ENCODE assay signal across 19 cellular contexts in genomic region chr5:12245429-12245828, GRCh38.
DNase-seq lines count a peak whose midpoint lies in the region; FAIRE-seq and TF ChIP-seq lines count a peak whose summit lies in the region.
"Had no signal": no experiment of that assay in that cellular context is flagged by ENCODE, and none has a peak within 500 bp of the region (broad histone marks: within the 10 kb centered on the region; RNA-seq: fewer than 3 reads in every experiment).

No MANE protein-coding gene starts in this region.

- H3K36me3 ChIP-seq in astrocyte (ENCODE audit: insufficient read depth, low read length) (no peaks in the 10 kb centered on the region), smooth muscle cell (ENCODE audit: low read depth) (no peaks in the 10 kb centered on the region)
- no peaks in the 10 kb centered on the region for H3K36me3 ChIP-seq in effector memory CD4-positive, alpha-beta T cell (ENCODE audit: control insufficient read depth, insufficient read depth, low read length)
- H3K36me3 ChIP-seq: HAP-1 had no signal

- peaks cover 8% of the 10 kb centered on the region for H3K4me1 ChIP-seq in astrocyte (ENCODE audit: insufficient read depth, low read length)
- H3K4me1 ChIP-seq in smooth muscle cell (ENCODE audit: low read depth), result no peaks in the 10 kb centered on the region
- no peaks in the 10 kb centered on the region for H3K4me1 ChIP-seq in effector memory CD4-positive, alpha-beta T cell (ENCODE audit: control insufficient read depth, insufficient read depth, low read length, poor library complexity, severe bottlenecking)
- H3K4me1 ChIP-seq: HAP-1 had no signal

- no peak for FAIRE-seq in astrocyte (lab: Jason Lieb, UNC)
- FAIRE-seq: K562 had no signal

- H3K27me3 Mint-ChIP-seq in astrocyte (ENCODE audit: low read depth, unreplicated experiment), result no peaks in the 10 kb centered on the region
- no peaks in the 10 kb centered on the region for H3K27me3 Mint-ChIP-seq in activated CD4-positive, alpha-beta memory T cell treated with anti-CD3 and anti-CD28 coated beads for 36 hours

- CTCF ChIA-PET in activated CD4-positive, alpha-beta memory T cell treated with anti-CD3 and anti-CD28 coated beads for 36 hours (lab: Charles Lee), result no interaction called here

- TF ChIP-seq CTCF in astrocyte (IDR thresholded peaks at IDR 0.05; ENCODE audit: insufficient read depth, low read depth, low read length) (no peak), smooth muscle cell (IDR thresholded peaks at IDR 0.05; ENCODE audit: borderline replicate concordance, insufficient read depth, poor library complexity, severe bottlenecking) (no peak)

- H3K9me3 ChIP-seq in astrocyte (ENCODE audit: insufficient read depth, low read depth, low read length) (no peaks in the 10 kb centered on the region), smooth muscle cell (replicated peaks; ENCODE audit: low read depth) (no peaks in the 10 kb centered on the region)
- no peaks in the 10 kb centered on the region for H3K9me3 ChIP-seq in effector memory CD4-positive, alpha-beta T cell (ENCODE audit: control insufficient read depth, low read length)
- H3K9me3 ChIP-seq: HAP-1 had no signal

- H3K9me3 Mint-ChIP-seq in astrocyte (ENCODE audit: unreplicated experiment), result no peaks in the 10 kb centered on the region
- peaks cover 12% of the 10 kb centered on the region for H3K9me3 Mint-ChIP-seq in activated CD4-positive, alpha-beta memory T cell treated with anti-CD3 and anti-CD28 coated beads for 36 hours

- H3K9ac ChIP-seq in astrocyte (ENCODE audit: low read length) (no peak overlapping the region), smooth muscle cell (ENCODE audit: low read depth) (no peak overlapping the region)

- no peaks in the 10 kb centered on the region for H3K27me3 ChIP-seq in astrocyte (ENCODE audit: insufficient read depth, low read length)
- no peaks in the 10 kb centered on the region for H3K27me3 ChIP-seq in smooth muscle cell (ENCODE audit: low read depth)
- no peaks in the 10 kb centered on the region for H3K27me3 ChIP-seq in effector memory CD4-positive, alpha-beta T cell (replicated peaks; ENCODE audit: control insufficient read depth, insufficient read depth, low read length, poor library complexity, severe bottlenecking)

- H3K4me1 Mint-ChIP-seq in astrocyte (ENCODE audit: low read depth, unreplicated experiment), result peaks cover 25% of the 10 kb centered on the region
- H3K4me1 Mint-ChIP-seq in activated CD4-positive, alpha-beta memory T cell treated with anti-CD3 and anti-CD28 coated beads for 36 hours (ENCODE audit: low read depth), result no peaks in the 10 kb centered on the region

- no peaks in the 10 kb centered on the region for H3K36me3 Mint-ChIP-seq in astrocyte (ENCODE audit: low read depth, unreplicated experiment)
- H3K36me3 Mint-ChIP-seq in activated CD4-positive, alpha-beta memory T cell treated with anti-CD3 and anti-CD28 coated beads for 36 hours, result no peaks in the 10 kb centered on the region

- peak overlapping the region; percentile 73 for H3K27ac Mint-ChIP-seq in astrocyte (ENCODE audit: unreplicated experiment)
- no peak overlapping the region for H3K27ac Mint-ChIP-seq in activated CD4-positive, alpha-beta memory T cell treated with anti-CD3 and anti-CD28 coated beads for 36 hours

- no peak overlapping the region for H3K4me3 ChIP-seq in astrocyte (ENCODE audit: insufficient read depth, low read depth, low read length)
- H3K4me3 ChIP-seq in smooth muscle cell, result no peak overlapping the region
- H3K4me3 ChIP-seq in effector memory CD4-positive, alpha-beta T cell (ENCODE audit: insufficient read depth, low read depth, low read length, poor library complexity, severe bottlenecking), result no peak overlapping the region
- H3K4me3 ChIP-seq: HAP-1, K562, SK-N-MC had no signal

- POLR2A ChIA-PET in activated CD4-positive, alpha-beta memory T cell treated with anti-CD3 and anti-CD28 coated beads for 36 hours (lab: Charles Lee), result no interaction called here

- no peaks in the 10 kb centered on the region for H3K79me2 ChIP-seq in astrocyte (ENCODE audit: insufficient read depth, low read length)
- H3K79me2 ChIP-seq in smooth muscle cell (ENCODE audit: low read depth), result no peaks in the 10 kb centered on the region

- intact Hi-C loops in activated CD4-positive, alpha-beta memory T cell treated with anti-CD3 and anti-CD28 coated beads for 36 hours (cut with micrococcal nuclease), result no loop called here

- H2AFZ ChIP-seq in astrocyte (ENCODE audit: low read depth, low read length), result no peak overlapping the region
- H2AFZ ChIP-seq in smooth muscle cell (ENCODE audit: low read depth), result no peak overlapping the region

- no peaks in the 10 kb centered on the region for H3F3A ChIP-seq in smooth muscle cell (ENCODE audit: low read depth)

- no peaks in the 10 kb centered on the region for H4K20me1 ChIP-seq in astrocyte (ENCODE audit: insufficient read depth, low read length)
- H4K20me1 ChIP-seq in smooth muscle cell (ENCODE audit: low read depth), result no peaks in the 10 kb centered on the region

- H3K27ac ChIP-seq in astrocyte (ENCODE audit: low read depth, low read length), result peak overlapping the region; percentile 27
- H3K27ac ChIP-seq in smooth muscle cell (ENCODE audit: low read depth), result no peak overlapping the region
- no peak overlapping the region for H3K27ac ChIP-seq in effector memory CD4-positive, alpha-beta T cell (ENCODE audit: insufficient read depth, low read length, poor library complexity, severe bottlenecking)
- H3K27ac ChIP-seq: HL-60, SK-N-MC had no signal

- H3K4me3 Mint-ChIP-seq in astrocyte (ENCODE audit: unreplicated experiment), result no peak overlapping the region
- H3K4me3 Mint-ChIP-seq in activated CD4-positive, alpha-beta memory T cell treated with anti-CD3 and anti-CD28 coated beads for 36 hours, result no peak overlapping the region

- peak overlapping the region; percentile 8 for H3K4me2 ChIP-seq in astrocyte (ENCODE audit: low read length)
- H3K4me2 ChIP-seq in smooth muscle cell, result no peak overlapping the region

- DNase-seq in HCEC 1CT (peak; percentile 54), M059J (ENCODE audit: low read depth) (peak; percentile 75), astrocyte (ENCODE audit: low read depth) (peak; percentile 53), kidney tubule cell (ENCODE audit: low spot score) (peak; percentile 24), smooth muscle cell (lab: John Stamatoyannopoulos, UW; ENCODE audit: unreplicated experiment) (no peak)
- DNase-seq in activated effector memory CD4-positive, alpha-beta T cell treated with anti-CD3 and anti-CD28 coated beads, Interleukin-2, amount 50 U/mL, for 16 hours, result no peak
- DNase-seq in activated CD4-positive, alpha-beta memory T cell treated with anti-CD3 and anti-CD28 coated beads for 36 hours, result no peak
- DNase-seq in effector memory CD4-positive, alpha-beta T cell, result no peak
- DNase-seq: C1 segment of cervical spinal cord, DMS79, NCI-H1417 treated with DMSO at 0.1 percent for 48 hours, NCI-H1930, NCI-H345, NCI-H524 treated with DMSO at 0.1 percent for 48 hours, Right ventricle myocardium superior had no signal

- 99% methylated on average over 3 of the region's 3 CpGs for WGBS in smooth muscle cell (ENCODE audit: low lambda C conversion rate)

Comparison
In these comparisons a context has a peak if more than half of its experiments do, and no peak if none do; other contexts are left out.
1. DNase-seq: peak in HCEC 1CT (single experiment), M059J (single experiment), astrocyte (single experiment) and kidney tubule cell (single experiment); none in smooth muscle cell (single experiment), activated effector memory CD4-positive, alpha-beta T cell treated with anti-CD3 and anti-CD28 coated beads, Interleukin-2, amount 50 U/mL, for 16 hours (single experiment), activated CD4-positive, alpha-beta memory T cell treated with anti-CD3 and anti-CD28 coated beads for 36 hours (single experiment) and effector memory CD4-positive, alpha-beta T cell (0 of 3).